15 cellular contexts compared by ENCODE assay signal in genomic region chr15:98755138-98755537, GRCh38.
DNase-seq lines count a peak whose midpoint lies in the region; ATAC-seq, FAIRE-seq and TF ChIP-seq lines count a peak whose summit lies in the region.
"Had no signal": no experiment of that assay in that cellular context is flagged by ENCODE, and none has a peak within 500 bp of the region (broad histone marks: within the 10 kb centered on the region; RNA-seq: fewer than 3 reads in every experiment).

No MANE protein-coding gene starts in this region.

- no peak for TF ChIP-seq RAD21 in A549 (conservative IDR thresholded peaks at IDR 0.05 in 1 of 2, IDR thresholded peaks at IDR 0.05 in 1 of 2)

- H3K27ac Mint-ChIP-seq in astrocyte (ENCODE audit: unreplicated experiment) (peak overlapping the region; percentile 92), glutamatergic neuron (ENCODE audit: unreplicated experiment) (peak overlapping the region; percentile 48)
- H3K27ac Mint-ChIP-seq: stimulated activated naive CD8-positive, alpha-beta T cell treated with anti-CD3 and anti-CD28 coated beads, Interleukin-15, Interleukin-2, amounts not matched to agents 100 ng/mL and 50 ng/mL, for 24 hours; T-helper 2 cell treated with Interferon-gamma antibody and Interleukin-4, amounts not matched to agents 5 μg/mL and 100 μg/mL, for 36 hours had no signal

- H3K4me1 ChIP-seq in A549: peaks cover 63% of the 10 kb centered on the region
- H3K4me1 ChIP-seq in astrocyte (ENCODE audit: insufficient read depth, low read length): peaks cover 9% of the 10 kb centered on the region
- peaks cover under 1 to 27% (median 12%) of the 10 kb centered on the region in 4 donors for H3K4me1 ChIP-seq in transverse colon

- WGBS in A549 (ENCODE audit: missing lambda C conversion rate): 21% methylated on average over 7 of the region's 7 CpGs
- 79 to 82% methylated on average over 6 to 7 of the region's 7 CpGs for WGBS in transverse colon (ENCODE audit: low coverage in 1 of 2), 2 donors

- peaks cover 74% of the 10 kb centered on the region for H4K20me1 ChIP-seq in astrocyte (ENCODE audit: insufficient read depth, low read length)

- peak in 1 of 2 experiments; percentile 31 for DNase-seq in A549 (ENCODE audit: low read depth in 1 of 2, low spot score in 1 of 2)
- DNase-seq in LHCN-M2 (ENCODE audit: low read depth): peak; percentile 48
- peak; percentile 42 for DNase-seq in astrocyte (ENCODE audit: low read depth)
- no peak for DNase-seq in glutamatergic neuron
- DNase-seq in transverse colon: no peak
- DNase-seq in caudate nucleus (lab: John Stamatoyannopoulos, UW): no peak
- DNase-seq in left cardiac atrium: no peak
- DNase-seq: aorta; DMS79; stimulated activated CD4-positive, alpha-beta T cell treated with anti-CD3 and anti-CD28 coated beads, Interleukin-15, amount 100 ng/mL, for 24 hours had no signal

- H3K4me3 Mint-ChIP-seq in astrocyte (ENCODE audit: unreplicated experiment) (no peak overlapping the region), glutamatergic neuron (ENCODE audit: unreplicated experiment) (no peak overlapping the region)
- H3K4me3 Mint-ChIP-seq: stimulated activated naive CD8-positive, alpha-beta T cell treated with anti-CD3 and anti-CD28 coated beads, Interleukin-15, Interleukin-2, amounts not matched to agents 100 ng/mL and 50 ng/mL, for 24 hours; T-helper 2 cell treated with Interferon-gamma antibody and Interleukin-4, amounts not matched to agents 5 μg/mL and 100 μg/mL, for 36 hours had no signal

- H3K36me3 Mint-ChIP-seq in astrocyte (ENCODE audit: low read depth, unreplicated experiment): no peaks in the 10 kb centered on the region
- no peaks in the 10 kb centered on the region for H3K36me3 Mint-ChIP-seq in glutamatergic neuron (ENCODE audit: unreplicated experiment)

- H3K27ac ChIP-seq in A549 (peak overlapping the region; percentile 74 to 82), astrocyte (ENCODE audit: low read depth, low read length) (no peak overlapping the region), transverse colon (no peak overlapping the region), caudate nucleus (ENCODE audit: low read depth, low read length) (no peak overlapping the region)

- CTCF ChIA-PET in A549 (lab: Yijun Ruan, JAX): interaction anchor here (0.6 to 2.6 kb wide), 7 partner anchors 11 to 242 kb away, joined by 3 to 8 read pairs (median 4); no protein-coding TSS in a partner anchor

- no peaks in the 10 kb centered on the region for H3K36me3 ChIP-seq in astrocyte (ENCODE audit: insufficient read depth, low read length)
- no peaks in the 10 kb centered on the region for H3K36me3 ChIP-seq in transverse colon

- peaks cover 99% of the 10 kb centered on the region for H3K79me2 ChIP-seq in astrocyte (ENCODE audit: insufficient read depth, low read length)

- no peaks in the 10 kb centered on the region for H3K9me3 Mint-ChIP-seq in astrocyte (ENCODE audit: unreplicated experiment)
- peaks cover 1% of the 10 kb centered on the region for H3K9me3 Mint-ChIP-seq in glutamatergic neuron (ENCODE audit: unreplicated experiment)
- H3K9me3 Mint-ChIP-seq: stimulated activated naive CD8-positive, alpha-beta T cell treated with anti-CD3 and anti-CD28 coated beads, Interleukin-15, Interleukin-2, amounts not matched to agents 100 ng/mL and 50 ng/mL, for 24 hours; T-helper 2 cell treated with Interferon-gamma antibody and Interleukin-4, amounts not matched to agents 5 μg/mL and 100 μg/mL, for 36 hours had no signal

- TF ChIP-seq CTCF in A549 (IDR thresholded peaks at IDR 0.05) (no peak), astrocyte (IDR thresholded peaks at IDR 0.05; ENCODE audit: insufficient read depth, low read depth, low read length) (no peak), glutamatergic neuron (IDR thresholded peaks at IDR 0.05; ENCODE audit: partially characterized antibody, unreplicated experiment) (no peak), transverse colon (IDR thresholded peaks at IDR 0.05) (no peak)

- no peaks in the 10 kb centered on the region for H3K9me3 ChIP-seq in A549
- H3K9me3 ChIP-seq in astrocyte (ENCODE audit: insufficient read depth, low read depth, low read length): no peaks in the 10 kb centered on the region
- no peaks in the 10 kb centered on the region for H3K9me3 ChIP-seq in transverse colon

- H3K27me3 ChIP-seq in astrocyte (ENCODE audit: insufficient read depth, low read length) (no peaks in the 10 kb centered on the region), transverse colon (no peaks in the 10 kb centered on the region)

- H3K4me1 Mint-ChIP-seq in astrocyte (ENCODE audit: low read depth, unreplicated experiment) (peaks cover 35% of the 10 kb centered on the region), glutamatergic neuron (ENCODE audit: low read depth, unreplicated experiment) (peaks cover 30% of the 10 kb centered on the region)

- POLR2A ChIA-PET in A549 (lab: Yijun Ruan, JAX): no interaction called here

- FAIRE-seq in A549 (lab: Jason Lieb, UNC) (peak; percentile 73), astrocyte (lab: Jason Lieb, UNC) (peak; percentile 29)

- H3K4me3 ChIP-seq in A549 (peak overlapping the region; percentile 37; the same call in 1 of the 3 replicates), astrocyte (ENCODE audit: insufficient read depth, low read depth, low read length) (no peak overlapping the region), transverse colon (no peak overlapping the region)

- H3K4me2 ChIP-seq in A549: peak overlapping the region; percentile 94
- peak overlapping the region; percentile 2 for H3K4me2 ChIP-seq in astrocyte (ENCODE audit: low read length)

- TF ChIP-seq EP300 in A549 (IDR thresholded peaks at IDR 0.05) (no peak), transverse colon (IDR thresholded peaks at IDR 0.05; ENCODE audit: low read depth) (no peak)

- H3K27me3 Mint-ChIP-seq in astrocyte (ENCODE audit: low read depth, unreplicated experiment): no peaks in the 10 kb centered on the region
- H3K27me3 Mint-ChIP-seq in glutamatergic neuron (ENCODE audit: unreplicated experiment): peaks cover 2% of the 10 kb centered on the region
- H3K27me3 Mint-ChIP-seq: stimulated activated naive CD8-positive, alpha-beta T cell treated with anti-CD3 and anti-CD28 coated beads, Interleukin-15, Interleukin-2, amounts not matched to agents 100 ng/mL and 50 ng/mL, for 24 hours had no signal

- in situ Hi-C loops in transverse colon (cut with MboI; ENCODE audit: low pct_ligation_motif_present in 1 of 4, low pct_unique_long_range_greater_than_20kb in 1 of 4, low sequenced_read_pairs in 3 of 4): no loop called here

- TF ChIP-seq POLR2A in A549 (IDR thresholded peaks at IDR 0.05; ENCODE audit: low read length) (no peak), transverse colon (IDR thresholded peaks at IDR 0.05) (no peak)

- H2AFZ ChIP-seq in astrocyte (ENCODE audit: low read depth, low read length): no peak overlapping the region

- intact Hi-C loops in transverse colon (cut with DNase I; ENCODE audit: low total_unique reads) (no loop called here), left cardiac atrium (cut with DNase I) (no loop called here)

- no peak overlapping the region for H3K9ac ChIP-seq in astrocyte (ENCODE audit: low read length)

- ATAC-seq in A549: peak; percentile 21 to 41; a peak in 4 of 6 replicates
- no peak for ATAC-seq in GM21381 (IDR thresholded peaks at IDR 0.05; ENCODE audit: unreplicated experiment)
- ATAC-seq in left cardiac atrium: no peak
- ATAC-seq: activated CD4-positive, CD25-positive, alpha-beta regulatory T cell treated with anti-CD3 and anti-CD28 coated beads, Interleukin-2, amount 50 U/mL, for 24 hours; HCT116 had no signal

TF ChIP-seq in A549, 52 proteins besides CTCF, POLR2A, EP300 and RAD21:
- TF ChIP-seq FOSL2 (IDR thresholded peaks at IDR 0.05) (no peak), FOSL2 (CRISPR knock-in tag; IDR thresholded peaks at IDR 0.05) (peak; percentile 75), E2F6 (IDR thresholded peaks at IDR 0.05; ENCODE audit: borderline replicate concordance, low read depth) (no peak)
TF ChIP-seq in A549: peak in this region for 1.

Comparison
In these comparisons a context has a peak if more than half of its experiments do, and no peak if none do; other contexts are left out.
1. ATAC-seq: peak in A549 (2 of 2); none in GM21381 (single experiment) and left cardiac atrium (0 of 2).
2. DNase-seq: peak in LHCN-M2 (single experiment) and astrocyte (single experiment); none in glutamatergic neuron (single experiment), transverse colon (single experiment), caudate nucleus (0 of 61) and left cardiac atrium (single experiment).
3. H3K27ac ChIP-seq: peak in A549 (2 of 2); none in astrocyte (single experiment), transverse colon (0 of 4) and caudate nucleus (single experiment).